Comparison of ENCODE assay signal across 30 cellular contexts in the genomic region with DNA sequence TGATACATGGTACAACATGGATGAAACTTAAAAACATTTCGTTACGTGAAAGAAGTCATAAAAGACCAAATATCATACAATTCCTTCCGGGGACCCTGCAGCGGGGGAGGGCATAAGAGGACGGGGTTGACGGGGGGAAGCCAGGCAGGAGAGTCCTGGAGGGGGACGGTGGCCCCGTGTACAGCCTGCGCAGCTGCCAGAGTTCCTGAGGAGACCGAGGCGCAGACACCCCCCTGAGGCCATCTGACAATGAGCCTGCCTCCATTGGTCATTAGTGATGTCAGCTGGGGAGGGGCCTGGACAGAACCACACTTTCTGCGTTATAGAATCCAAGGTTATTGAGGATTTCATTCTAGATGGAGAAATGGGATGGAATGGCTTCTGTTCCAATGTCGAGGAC.
"Had no signal": no experiment of that assay in that cellular context is flagged by ENCODE, and none has a peak within 500 bp of the region (broad histone marks: within the 10 kb centered on the region; RNA-seq: fewer than 3 reads in every experiment).

No MANE protein-coding gene starts in this region.

- H3K27me3 Mint-ChIP-seq: activated CD4-positive, alpha-beta T cell treated with anti-CD3 and anti-CD28 coated beads, Interleukin-2, amount 10 ng/mL, durations not matched to agents 24 days and 14 days; activated T-cell treated with anti-CD3 and anti-CD28 coated beads, Interleukin-2, amount 50 U/mL, for 24 hours had no signal

- H3K9me3 Mint-ChIP-seq: activated CD4-positive, alpha-beta T cell treated with anti-CD3 and anti-CD28 coated beads, Interleukin-2, amount 10 ng/mL, durations not matched to agents 24 days and 14 days; activated naive CD4-positive, alpha-beta T cell treated with anti-CD3 and anti-CD28 coated beads for 36 hours; activated naive CD4-positive, alpha-beta T cell treated with anti-CD3 and anti-CD28 coated beads, Interleukin-2, amount 50 U/mL, for 72 hours; activated T-cell treated with anti-CD3 and anti-CD28 coated beads, Interleukin-2, amount 50 U/mL, for 24 hours; activated T-helper 1 cell treated with anti-CD3 and anti-CD28 coated beads, Interleukin-12 subunit alpha, Interleukin-12 subunit beta, Interleukin-2, Interleukin-4 antibody, amounts not matched to agents 30 ng/mL and 10 ng/mL and 1 ng/mL, durations not matched to agents 14 hours and 24 hours and 36 hours; T-helper 1 cell treated with Interleukin-12 subunit alpha and Interleukin-12 subunit beta and Interleukin-4 antibody, amounts not matched to agents 30 μg/mL and 1 μg/mL, for 36 hours; T-helper 2 cell treated with Interferon-gamma antibody and Interleukin-4, amounts not matched to agents 5 μg/mL and 100 μg/mL, for 36 hours had no signal

- H3K9me3 ChIP-seq: adrenal gland, body of pancreas, SJSA1, SK-N-SH had no signal

- H3K4me3 Mint-ChIP-seq: activated CD4-positive, alpha-beta T cell treated with anti-CD3 and anti-CD28 coated beads, Interleukin-2, amount 10 ng/mL, durations not matched to agents 24 days and 14 days; activated CD8-positive, alpha-beta T cell treated with anti-CD3 and anti-CD28 coated beads, Interleukin-2, amount 10 ng/mL, durations not matched to agents 7 days and 5 days; activated naive CD4-positive, alpha-beta T cell treated with anti-CD3 and anti-CD28 coated beads for 36 hours; activated T-cell treated with anti-CD3 and anti-CD28 coated beads, Interleukin-2, amount 50 U/mL, for 24 hours; activated T-helper 1 cell treated with anti-CD3 and anti-CD28 coated beads, Interleukin-12 subunit alpha, Interleukin-12 subunit beta, Interleukin-2, Interleukin-4 antibody, amounts not matched to agents 30 ng/mL and 10 ng/mL and 1 ng/mL, durations not matched to agents 14 hours and 24 hours and 36 hours; T-helper 1 cell treated with Interleukin-12 subunit alpha and Interleukin-12 subunit beta and Interleukin-4 antibody, amounts not matched to agents 30 μg/mL and 1 μg/mL, for 36 hours; T-helper 2 cell treated with Interferon-gamma antibody and Interleukin-4, amounts not matched to agents 5 μg/mL and 100 μg/mL, for 36 hours had no signal

- H3K27ac ChIP-seq: adrenal gland, body of pancreas, KMS-11, PC-9, RWPE1, SJSA1 had no signal

- H2AFZ ChIP-seq: PC-9 had no signal

- ATAC-seq: activated CD8-positive, alpha-beta T cell treated with anti-CD3 and anti-CD28 coated beads, Interleukin-2, amount 10 ng/mL, durations not matched to agents 7 days and 5 days; activated naive CD4-positive, alpha-beta T cell treated with anti-CD3 and anti-CD28 coated beads, Interleukin-2, amount 50 U/mL, for 72 hours; body of pancreas had no signal

- H3K4me2 ChIP-seq: KMS-11, PC-9, SK-N-SH had no signal

- H3K4me1 ChIP-seq: SJSA1 had no signal

- DNase-seq: activated CD4-positive, alpha-beta T cell treated with anti-CD3 and anti-CD28 coated beads, Interleukin-2, amount 10 ng/mL, durations not matched to agents 24 days and 14 days; activated CD4-positive, alpha-beta T cell treated with anti-CD3 and anti-CD28 coated beads, Interleukin-2, amount 50 U/mL, for 4 hours; activated CD8-positive, alpha-beta T cell treated with anti-CD3 and anti-CD28 coated beads, Interleukin-2, amount 10 ng/mL, durations not matched to agents 7 days and 5 days; activated gamma-delta T cell treated with Interleukin-2 at 50 U/mL for 16 hours; activated naive CD4-positive, alpha-beta T cell treated with anti-CD3 and anti-CD28 coated beads for 36 hours; activated T-cell treated with anti-CD3 and anti-CD28 coated beads, Interleukin-2, amount 50 U/mL, for 24 hours; adrenal gland; body of pancreas; caudate nucleus; MM.1S; MV-4-11; NCI-H1092; NCI-H1436 treated with DMSO at 0.1 percent for 48 hours; NCI-H1694 treated with DMSO at 0.1 percent for 48 hours; NCI-H2029; NCI-H2107; NCI-H2171; NCI-H510A; NCI-H526; NCI-H748 treated with DMSO at 0.1 percent for 48 hours; PC-9; SHP77; SK-N-SH had no signal

- H3K36me3 Mint-ChIP-seq: activated naive CD4-positive, alpha-beta T cell treated with anti-CD3 and anti-CD28 coated beads, Interleukin-2, amount 50 U/mL, for 72 hours had no signal

- H3K4me3 ChIP-seq: adrenal gland, body of pancreas, PC-9, SJSA1 had no signal

- H3K36me3 ChIP-seq: adrenal gland, SJSA1 had no signal

- H3K27me3 ChIP-seq: adrenal gland, body of pancreas had no signal

- H3K9ac ChIP-seq: KMS-11, SK-N-SH had no signal

- H3K27ac Mint-ChIP-seq: activated CD4-positive, alpha-beta T cell treated with anti-CD3 and anti-CD28 coated beads, Interleukin-2, amount 10 ng/mL, durations not matched to agents 24 days and 14 days; activated CD8-positive, alpha-beta T cell treated with anti-CD3 and anti-CD28 coated beads, Interleukin-2, amount 10 ng/mL, durations not matched to agents 7 days and 5 days; activated naive CD4-positive, alpha-beta T cell treated with anti-CD3 and anti-CD28 coated beads for 36 hours; activated naive CD4-positive, alpha-beta T cell treated with anti-CD3 and anti-CD28 coated beads, Interleukin-2, amount 50 U/mL, for 72 hours; activated T-cell treated with anti-CD3 and anti-CD28 coated beads, Interleukin-2, amount 50 U/mL, for 24 hours; activated T-helper 1 cell treated with anti-CD3 and anti-CD28 coated beads, Interleukin-12 subunit alpha, Interleukin-12 subunit beta, Interleukin-2, Interleukin-4 antibody, amounts not matched to agents 30 ng/mL and 10 ng/mL and 1 ng/mL, durations not matched to agents 14 hours and 24 hours and 36 hours; T-helper 1 cell treated with Interleukin-12 subunit alpha and Interleukin-12 subunit beta and Interleukin-4 antibody, amounts not matched to agents 30 μg/mL and 1 μg/mL, for 36 hours; T-helper 2 cell treated with Interferon-gamma antibody and Interleukin-4, amounts not matched to agents 5 μg/mL and 100 μg/mL, for 36 hours had no signal
